In the genomic region with DNA sequence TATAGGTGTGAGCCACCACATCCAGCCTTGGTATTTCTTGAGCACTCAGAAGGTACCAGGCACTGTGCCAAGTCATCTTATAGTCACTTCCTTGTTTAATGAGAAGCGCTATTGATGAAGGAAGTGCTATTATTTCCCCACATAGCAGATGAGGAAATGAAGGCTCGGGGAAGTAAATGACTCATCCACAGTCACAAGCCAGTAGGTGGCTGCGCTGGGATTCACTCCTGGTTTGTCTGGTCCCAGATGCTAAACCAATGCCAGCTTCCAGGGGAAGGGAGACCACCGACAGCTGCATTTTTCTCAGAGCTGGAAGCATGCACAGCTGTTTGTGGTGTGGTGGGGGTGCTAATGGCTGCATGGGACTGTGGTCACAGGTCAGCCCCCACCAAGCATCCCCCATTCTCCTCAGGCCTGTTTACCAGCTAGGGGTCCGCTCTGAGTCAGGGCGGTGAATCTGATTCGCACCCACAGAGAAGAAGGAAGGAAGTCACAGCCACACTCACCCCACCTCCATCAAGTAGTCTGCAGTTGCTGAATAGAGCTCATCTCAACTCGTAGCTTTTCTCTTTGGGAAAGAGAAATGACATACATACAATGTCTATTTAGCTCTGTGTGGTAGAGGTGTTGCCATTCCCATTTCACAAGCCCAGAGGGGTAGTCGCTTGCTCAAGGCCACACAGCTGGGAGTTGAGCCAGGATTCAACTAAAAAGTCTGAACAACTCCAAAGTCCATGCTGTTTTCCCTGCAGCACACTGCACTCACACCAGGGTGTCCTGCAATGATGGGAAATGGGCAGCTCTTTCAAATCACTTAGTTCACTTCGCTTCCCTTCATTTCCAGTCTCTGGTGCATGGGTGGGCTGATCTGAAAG, we compare ENCODE assay signal across 8 cellular contexts. TPM values are rescaled to one million over a fixed set of nuclear protein-coding genes. Genes with fewer than 3 reads are reported as not detected.
DNase-seq lines count a peak whose midpoint lies in the region; ATAC-seq, FAIRE-seq and TF ChIP-seq lines count a peak whose summit lies in the region.

No MANE protein-coding gene starts in this region.

- no peak for FAIRE-seq in pancreas (lab: Jason Lieb, UNC)

- H3K36me3 Mint-ChIP-seq in IgD-negative memory B cell, result peaks cover 4% of the 10 kb centered on the region

- H3K9me3 ChIP-seq in colonic mucosa (no peaks in the 10 kb centered on the region), pancreas (no peaks in the 10 kb centered on the region), WERI-Rb-1 (ENCODE audit: severe bottlenecking) (no peaks in the 10 kb centered on the region)

- no peak overlapping the region for H2AFZ ChIP-seq in ACC112 (ENCODE audit: low read length, unreplicated experiment)

- H3K4me3 ChIP-seq in ACC112 (ENCODE audit: low read depth, low read length), result peak overlapping the region; percentile 23; the same call in 1 of the 2 replicates
- H3K4me3 ChIP-seq in colonic mucosa, result no peak overlapping the region
- no peak overlapping the region for H3K4me3 ChIP-seq in pancreas
- no peak overlapping the region for H3K4me3 ChIP-seq in WERI-Rb-1 (ENCODE audit: low read depth, low read length)

- no peaks in the 10 kb centered on the region for H3K9me3 Mint-ChIP-seq in IgD-negative memory B cell

- no peaks in the 10 kb centered on the region for H3K36me3 ChIP-seq in ACC112 (ENCODE audit: insufficient read depth, low read length)
- no peaks in the 10 kb centered on the region for H3K36me3 ChIP-seq in colonic mucosa
- no peaks in the 10 kb centered on the region for H3K36me3 ChIP-seq in pancreas
- H3K36me3 ChIP-seq in WERI-Rb-1, result no peaks in the 10 kb centered on the region

- H3K4me1 Mint-ChIP-seq in IgD-negative memory B cell, result peaks cover 31 to 41% (median 38%) of the 10 kb centered on the region in 3 donors

- intact Hi-C loops in colonic mucosa (cut with DNase I), result no loop called here
- intact Hi-C loops in pancreas (cut with DNase I), result loop anchor here in 1 of 3 donors (10.0 kb wide), 1 partner anchor 186 kb away; no protein-coding TSS in a partner anchor

- H3K27ac ChIP-seq in ACC112 (ENCODE audit: low read depth, low read length) (peak overlapping the region; percentile 80), colonic mucosa (peak overlapping the region; percentile 65), pancreas (peak overlapping the region; percentile 12 to 78 (median 56)), WERI-Rb-1 (no peak overlapping the region)

- peak overlapping the region; percentile 65 to 91 (median 78) for H3K4me3 Mint-ChIP-seq in IgD-negative memory B cell

- H3K9ac ChIP-seq in colonic mucosa (ENCODE audit: low read depth in 2 of 2, low read length in 2 of 2), result no peak overlapping the region

- H3K27ac Mint-ChIP-seq in IgD-negative memory B cell, result peak overlapping the region; percentile 49 to 95 (median 69)

- 53 to 64% methylated on average over 10 of the region's 10 CpGs for WGBS in pancreas, 2 donors

- peak; percentile 33 for DNase-seq in activated CD4-positive, alpha-beta T cell treated with anti-CD3 and anti-CD28 coated beads for 1 hour
- DNase-seq in colonic mucosa (peak; percentile 61), pancreas (peak in 3 of 6 donors; percentile 54 to 64 (median 56)), WERI-Rb-1 (no peak)

- H3K27me3 ChIP-seq in ACC112 (ENCODE audit: insufficient read depth, low read length), result no peaks in the 10 kb centered on the region
- H3K27me3 ChIP-seq in colonic mucosa, result no peaks in the 10 kb centered on the region
- H3K27me3 ChIP-seq in pancreas, result no peaks in the 10 kb centered on the region
- H3K27me3 ChIP-seq in WERI-Rb-1 (ENCODE audit: insufficient read depth, low read depth, severe bottlenecking), result no peaks in the 10 kb centered on the region

- TF ChIP-seq CTCF in colonic mucosa (IDR thresholded peaks at IDR 0.05) (no peak), pancreas (IDR thresholded peaks at IDR 0.05) (no peak), WERI-Rb-1 (IDR thresholded peaks at IDR 0.05; ENCODE audit: low read depth, low read length) (no peak)

- H3K27me3 Mint-ChIP-seq in IgD-negative memory B cell, result peaks cover 11% of the 10 kb centered on the region

- H3K4me1 ChIP-seq in ACC112 (ENCODE audit: control insufficient read depth, insufficient read depth, low read length, unreplicated experiment) (peaks cover 77% of the 10 kb centered on the region), colonic mucosa (peaks cover 7% of the 10 kb centered on the region), pancreas (peaks cover 11 to 32% (median 18%) of the 10 kb centered on the region in 3 donors)

- ATAC-seq in pancreas, result peak; percentile 62 to 83 (median 76)
- ATAC-seq in HG03439 (IDR thresholded peaks at IDR 0.05; ENCODE audit: unreplicated experiment), result no peak
- ATAC-seq in GM18868 (IDR thresholded peaks at IDR 0.05; ENCODE audit: unreplicated experiment), result no peak

- peaks cover 3% of the 10 kb centered on the region for H3K79me2 ChIP-seq in ACC112 (ENCODE audit: control insufficient read depth, insufficient read depth, low read length, unreplicated experiment)

RNA-seq across cellular contexts. Expression of gene LTBP2, which starts 6.3 kb away (rescaled TPM):
- polyA plus RNA-seq in IgD-negative memory B cell, result 0.03 TPM
- total RNA-seq in colonic mucosa, result 1 to 10 TPM; 1.9 to 3.7 TPM
- 10 to 100 TPM in 2 of 6 donors, 1 to 10 TPM in 4; 3.3 to 18.1 (median 5.5) TPM for total RNA-seq in pancreas
- polyA plus RNA-seq in pancreas, result 1 to 10 TPM; 1.8 to 2.5 TPM

Comparison
In these comparisons a context has a peak if more than half of its experiments do, and no peak if none do; other contexts are left out.
1. ATAC-seq: peak in pancreas (4 of 4); none in HG03439 (single experiment) and GM18868 (single experiment).